In the genomic region with DNA sequence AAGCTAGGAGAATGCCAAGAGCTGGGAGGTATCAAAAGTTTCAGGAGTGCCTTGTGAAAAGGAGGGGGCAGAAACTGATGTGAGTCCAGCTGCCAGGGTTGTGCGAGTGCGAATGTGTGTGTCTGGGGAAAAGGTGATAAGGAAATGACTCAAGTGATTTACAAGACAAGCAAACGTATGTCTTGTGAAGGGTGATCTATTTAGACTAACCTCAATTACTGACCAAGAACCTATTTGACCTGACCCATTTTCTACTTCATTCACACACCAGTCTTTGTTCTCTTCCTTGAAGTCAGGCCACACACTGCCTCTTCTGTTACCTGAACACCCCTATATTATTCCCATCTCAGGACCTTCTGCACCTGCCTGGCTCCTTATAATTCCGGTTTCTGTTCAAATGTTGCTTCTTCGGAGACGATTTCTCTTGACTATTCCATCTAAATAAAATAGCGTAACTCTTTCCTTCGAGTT, we compare ENCODE assay signal across 8 cellular contexts. TPM values are rescaled to one million over a fixed set of nuclear protein-coding genes. Genes with fewer than 3 reads are reported as not detected.
DNase-seq lines count a peak whose midpoint lies in the region; ATAC-seq and TF ChIP-seq lines count a peak whose summit lies in the region.

No MANE protein-coding gene starts in this region.

- H4K20me1 ChIP-seq in neural cell (ENCODE audit: insufficient read depth) = no peaks in the 10 kb centered on the region

- H3K9me3 Mint-ChIP-seq in activated T-cell treated with anti-CD3 and anti-CD28 coated beads, Interleukin-2, amount 50 U/mL, for 24 hours = no peaks in the 10 kb centered on the region
- no peaks in the 10 kb centered on the region for H3K9me3 Mint-ChIP-seq in effector memory CD8-positive, alpha-beta T cell

- H3K9me3 ChIP-seq in neural cell (ENCODE audit: low read length) = no peaks in the 10 kb centered on the region

- peak overlapping the region; percentile 82 for H3K4me3 ChIP-seq in neural cell (ENCODE audit: low read length)

- H3K36me3 Mint-ChIP-seq in activated T-cell treated with anti-CD3 and anti-CD28 coated beads, Interleukin-2, amount 50 U/mL, for 24 hours (ENCODE audit: low read depth) = peaks cover 47% of the 10 kb centered on the region
- peaks cover 32% of the 10 kb centered on the region for H3K36me3 Mint-ChIP-seq in effector memory CD8-positive, alpha-beta T cell (ENCODE audit: insufficient read depth)

- H2AFZ ChIP-seq in neural cell (ENCODE audit: low read depth, low read length) = no peak overlapping the region

- no peak for TF ChIP-seq EP300 in neural cell (conservative IDR thresholded peaks at IDR 0.05; ENCODE audit: poor library complexity, severe bottlenecking)

- peaks cover 6% of the 10 kb centered on the region for H3F3A ChIP-seq in neural cell (ENCODE audit: insufficient read depth, low read length, poor library complexity, severe bottlenecking)

- peak overlapping the region; percentile 92 for H3K27ac Mint-ChIP-seq in activated T-cell treated with anti-CD3 and anti-CD28 coated beads, Interleukin-2, amount 50 U/mL, for 24 hours
- peak overlapping the region; percentile 93 to 95 for H3K27ac Mint-ChIP-seq in effector memory CD8-positive, alpha-beta T cell

- TF ChIP-seq CTCF in neural cell (IDR thresholded peaks at IDR 0.05; ENCODE audit: poor library complexity, severe bottlenecking) = no peak

- H3K4me1 Mint-ChIP-seq in activated T-cell treated with anti-CD3 and anti-CD28 coated beads, Interleukin-2, amount 50 U/mL, for 24 hours (ENCODE audit: low read depth) = peaks cover 63% of the 10 kb centered on the region
- H3K4me1 Mint-ChIP-seq in effector memory CD8-positive, alpha-beta T cell (ENCODE audit: low read depth in 2 of 2) = peaks cover 45 to 56% of the 10 kb centered on the region in 2 donors

- peaks cover 43% of the 10 kb centered on the region for H3K79me2 ChIP-seq in neural cell (replicated peaks; ENCODE audit: insufficient read depth, low read length)

- peak overlapping the region; percentile 92 for H3K27ac ChIP-seq in neural cell (ENCODE audit: low read length)

- H3K4me2 ChIP-seq in neural cell (ENCODE audit: low read length) = peak overlapping the region; percentile 64

- intact Hi-C loops in posterior cingulate gyrus (cut with DNase I) = no loop called here

- H3K27me3 ChIP-seq in neural cell (ENCODE audit: insufficient read depth, low read depth, low read length) = no peaks in the 10 kb centered on the region

- peak overlapping the region; percentile 92 for H3K4me3 Mint-ChIP-seq in activated T-cell treated with anti-CD3 and anti-CD28 coated beads, Interleukin-2, amount 50 U/mL, for 24 hours
- H3K4me3 Mint-ChIP-seq in effector memory CD8-positive, alpha-beta T cell = peak overlapping the region; percentile 95 to 98

- H3K9ac ChIP-seq in neural cell (ENCODE audit: low read length) = peak overlapping the region; percentile 90

- no peaks in the 10 kb centered on the region for H3K27me3 Mint-ChIP-seq in activated T-cell treated with anti-CD3 and anti-CD28 coated beads, Interleukin-2, amount 50 U/mL, for 24 hours
- no peaks in the 10 kb centered on the region for H3K27me3 Mint-ChIP-seq in effector memory CD8-positive, alpha-beta T cell

- TF ChIP-seq RAD21 in neural cell (conservative IDR thresholded peaks at IDR 0.05) = no peak

- ATAC-seq in effector memory CD8-positive, alpha-beta T cell (replicated peaks) = no peak

- H3K9me2 ChIP-seq in neural cell (ENCODE audit: insufficient read depth, low read length) = no peaks in the 10 kb centered on the region

- H3K36me3 ChIP-seq in neural cell (ENCODE audit: insufficient read depth, low read length) = no peaks in the 10 kb centered on the region

- DNase-seq in activated T-cell treated with anti-CD3 and anti-CD28 coated beads, Interleukin-2, amount 50 U/mL, for 24 hours = no peak
- DNase-seq in activated T-cell treated with anti-CD3 and anti-CD28 coated beads for 4 hours = no peak
- DNase-seq in RKO (ENCODE audit: low spot score) = peak; percentile 79
- DNase-seq in effector memory CD8-positive, alpha-beta T cell = no peak
- DNase-seq in posterior cingulate gyrus = no peak
- no peak for DNase-seq in DMS153 (lab: John Stamatoyannopoulos, UW)
- DNase-seq in NCI-H2196 (lab: John Stamatoyannopoulos, UW; ENCODE audit: unreplicated experiment) = no peak

TF ChIP-seq in neural cell, 6 proteins besides CTCF, POLR2A, EP300 and RAD21:
- no peak for TF ChIP-seq TAF1 (IDR thresholded peaks at IDR 0.05; ENCODE audit: low read depth)
- no peak for TF ChIP-seq SMC3 (conservative IDR thresholded peaks at IDR 0.05; ENCODE audit: poor library complexity)
- TF ChIP-seq, protein P1, sequence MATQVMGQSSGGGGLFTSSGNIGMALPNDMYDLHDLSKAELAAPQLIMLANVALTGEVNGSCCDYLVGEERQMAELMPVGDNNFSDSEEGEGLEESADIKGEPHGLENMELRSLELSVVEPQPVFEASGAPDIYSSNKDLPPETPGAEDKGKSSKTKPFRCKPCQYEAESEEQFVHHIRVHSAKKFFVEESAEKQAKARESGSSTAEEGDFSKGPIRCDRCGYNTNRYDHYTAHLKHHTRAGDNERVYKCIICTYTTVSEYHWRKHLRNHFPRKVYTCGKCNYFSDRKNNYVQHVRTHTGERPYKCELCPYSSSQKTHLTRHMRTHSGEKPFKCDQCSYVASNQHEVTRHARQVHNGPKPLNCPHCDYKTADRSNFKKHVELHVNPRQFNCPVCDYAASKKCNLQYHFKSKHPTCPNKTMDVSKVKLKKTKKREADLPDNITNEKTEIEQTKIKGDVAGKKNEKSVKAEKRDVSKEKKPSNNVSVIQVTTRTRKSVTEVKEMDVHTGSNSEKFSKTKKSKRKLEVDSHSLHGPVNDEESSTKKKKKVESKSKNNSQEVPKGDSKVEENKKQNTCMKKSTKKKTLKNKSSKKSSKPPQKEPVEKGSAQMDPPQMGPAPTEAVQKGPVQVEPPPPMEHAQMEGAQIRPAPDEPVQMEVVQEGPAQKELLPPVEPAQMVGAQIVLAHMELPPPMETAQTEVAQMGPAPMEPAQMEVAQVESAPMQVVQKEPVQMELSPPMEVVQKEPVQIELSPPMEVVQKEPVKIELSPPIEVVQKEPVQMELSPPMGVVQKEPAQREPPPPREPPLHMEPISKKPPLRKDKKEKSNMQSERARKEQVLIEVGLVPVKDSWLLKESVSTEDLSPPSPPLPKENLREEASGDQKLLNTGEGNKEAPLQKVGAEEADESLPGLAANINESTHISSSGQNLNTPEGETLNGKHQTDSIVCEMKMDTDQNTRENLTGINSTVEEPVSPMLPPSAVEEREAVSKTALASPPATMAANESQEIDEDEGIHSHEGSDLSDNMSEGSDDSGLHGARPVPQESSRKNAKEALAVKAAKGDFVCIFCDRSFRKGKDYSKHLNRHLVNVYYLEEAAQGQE (IDR thresholded peaks at IDR 0.05; ENCODE audit: borderline replicate concordance) = no peak
- no peak for TF ChIP-seq POLR2AphosphoS5 (IDR thresholded peaks at IDR 0.05)
- no peak for TF ChIP-seq EZH2 (IDR thresholded peaks at IDR 0.05; ENCODE audit: borderline replicate concordance, insufficient read depth, low read length, poor library complexity, severe bottlenecking)
- TF ChIP-seq MXI1 (conservative IDR thresholded peaks at IDR 0.05; ENCODE audit: poor library complexity, severe bottlenecking) = no peak
TF ChIP-seq in neural cell: peak in this region for 0.

RNA-seq across cellular contexts. Expression of a gene that starts 1.0 kb away (rescaled TPM):
- 74.7 and 76.6 TPM in 2 replicates for polyA plus RNA-seq in neural cell
- polyA minus RNA-seq in neural cell = 56.0 and 58.4 TPM in 2 replicates

RNA-seq across cellular contexts. Expression of a gene that starts 2.8 kb away (rescaled TPM):
- 38.4 and 40.3 TPM in 2 replicates for polyA plus RNA-seq in neural cell
- polyA minus RNA-seq in neural cell = 70.4 and 76.1 TPM in 2 replicates

RNA-seq across cellular contexts. Expression of a gene that starts 34.6 kb away (rescaled TPM):
- polyA plus RNA-seq in neural cell = 29.8 and 30.2 TPM in 2 replicates
- 54.9 and 57.0 TPM in 2 replicates for polyA minus RNA-seq in neural cell
